19 cellular contexts compared by ENCODE assay signal in genomic region chr3:50171540-50172301, GRCh38. TPM values are rescaled to one million over a fixed set of nuclear protein-coding genes. Genes with fewer than 3 reads are reported as not detected.
DNase-seq lines count a peak whose midpoint lies in the region; ATAC-seq and TF ChIP-seq lines count a peak whose summit lies in the region.
"Had no signal": no experiment of that assay in that cellular context is flagged by ENCODE, and none has a peak within 500 bp of the region (broad histone marks: within the 10 kb centered on the region; RNA-seq: fewer than 3 reads in every experiment).

No MANE protein-coding gene starts in this region.

- 63 to 76% methylated on average over 21 of the region's 21 CpGs for WGBS in heart right ventricle, 2 donors

- POLR2A ChIA-PET in activated CD4-positive, alpha-beta memory T cell treated with anti-CD3 and anti-CD28 coated beads, Interleukin-2, amount 10 ng/mL, durations not matched to agents 7 days and 5 days (lab: Charles Lee) = no interaction called here

- H3K36me3 ChIP-seq in heart right ventricle (peaks cover 0 to 29% (median 5%) of the 10 kb centered on the region in 9 donors), duodenal mucosa (ENCODE audit: control insufficient read depth in 1 of 2, insufficient read depth in 2 of 2, low read length in 2 of 2) (peaks cover 8 to 9% of the 10 kb centered on the region in 2 donors), mucosa of stomach (ENCODE audit: control insufficient read depth, insufficient read depth, low read length) (peaks cover 9% of the 10 kb centered on the region), upper lobe of right lung (peaks cover 6% of the 10 kb centered on the region)

- H3K27ac ChIP-seq in heart right ventricle (peak overlapping the region in 9 of 10 donors; percentile 73 to 91 (median 82)), duodenal mucosa (ENCODE audit: low read depth, low read length) (peak overlapping the region; percentile 39), upper lobe of right lung (peak overlapping the region; percentile 76)

- intact Hi-C loops in heart right ventricle (cut with DNase I) = loop anchor here in 1 of 10 donors (1.0 kb wide), 1 partner anchor 14 kb away; no protein-coding TSS in a partner anchor
- intact Hi-C loops in Right ventricle myocardium inferior (cut with DNase I) = no loop called here
- intact Hi-C loops in upper lobe of right lung (cut with DNase I) = no loop called here

- no peaks in the 10 kb centered on the region for H3K27me3 ChIP-seq in heart right ventricle
- no peaks in the 10 kb centered on the region for H3K27me3 ChIP-seq in duodenal mucosa (ENCODE audit: control insufficient read depth in 1 of 2, insufficient read depth in 2 of 2, low read length in 2 of 2)
- H3K27me3 ChIP-seq in mucosa of stomach (ENCODE audit: control insufficient read depth, insufficient read depth, low read length) = no peaks in the 10 kb centered on the region
- H3K27me3 ChIP-seq in upper lobe of right lung = no peaks in the 10 kb centered on the region

- peak overlapping the region in 1 of 2 donors; percentile 18 for H3K9ac ChIP-seq in duodenal mucosa (ENCODE audit: low read depth in 1 of 2, low read length in 2 of 2)
- H3K9ac ChIP-seq in mucosa of stomach (ENCODE audit: low read length) = peak overlapping the region; percentile 34

- DNase-seq in heart right ventricle (no peak), Right ventricle myocardium inferior (ENCODE audit: missing footprints) (no peak), upper lobe of right lung (no peak), DMS79 treated with DMSO at 0.1 percent for 48 hours (lab: John Stamatoyannopoulos, UW) (no peak)
- DNase-seq in activated CD4-positive, alpha-beta memory T cell treated with anti-CD3 and anti-CD28 coated beads, Interleukin-2, amount 10 ng/mL, durations not matched to agents 7 days and 5 days = no peak
- DNase-seq in central memory CD4-positive, alpha-beta T cell = no peak
- DNase-seq: ACHN, activated B cell treated with CpG ODN at 0.5 μM for 24 hours, activated gamma-delta T cell treated with Interleukin-2 at 50 U/mL for 16 hours, aorta, cortex of kidney, NCI-H187 treated with DMSO at 0.1 percent for 48 hours, substantia nigra, T-cell had no signal

- CTCF ChIA-PET in activated CD4-positive, alpha-beta memory T cell treated with anti-CD3 and anti-CD28 coated beads, Interleukin-2, amount 10 ng/mL, durations not matched to agents 7 days and 5 days (lab: Charles Lee) = no interaction called here

- H3K27ac Mint-ChIP-seq in activated CD4-positive, alpha-beta memory T cell treated with anti-CD3 and anti-CD28 coated beads, Interleukin-2, amount 10 ng/mL, durations not matched to agents 7 days and 5 days = no peak overlapping the region
- H3K27ac Mint-ChIP-seq: activated B cell treated with CpG ODN at 0.5 μM for 24 hours, memory B cell, T-cell had no signal

- no peak overlapping the region for H3K4me3 ChIP-seq in heart right ventricle
- H3K4me3 ChIP-seq in duodenal mucosa (ENCODE audit: low read depth in 1 of 2, low read length in 2 of 2) = no peak overlapping the region
- no peak overlapping the region for H3K4me3 ChIP-seq in mucosa of stomach (ENCODE audit: low read length)
- H3K4me3 ChIP-seq in upper lobe of right lung = no peak overlapping the region

- H3K4me1 ChIP-seq in heart right ventricle = peaks cover 33 to 65% (median 56%) of the 10 kb centered on the region in 9 donors
- H3K4me1 ChIP-seq in duodenal mucosa (ENCODE audit: control insufficient read depth in 1 of 2, insufficient read depth in 2 of 2, low read length in 2 of 2) = peaks cover 74 to 76% of the 10 kb centered on the region in 2 donors
- peaks cover 79% of the 10 kb centered on the region for H3K4me1 ChIP-seq in mucosa of stomach (ENCODE audit: control insufficient read depth, insufficient read depth, low read length)
- H3K4me1 ChIP-seq in upper lobe of right lung = peaks cover 45% of the 10 kb centered on the region

- peak in 3 of 8 donors; percentile 0 to 12 (median 7) for ATAC-seq in heart right ventricle
- no peak for ATAC-seq in Right ventricle myocardium inferior
- peak; percentile 17 for ATAC-seq in upper lobe of right lung
- ATAC-seq: T-cell had no signal

- H3K36me3 Mint-ChIP-seq in activated CD4-positive, alpha-beta memory T cell treated with anti-CD3 and anti-CD28 coated beads, Interleukin-2, amount 10 ng/mL, durations not matched to agents 7 days and 5 days (ENCODE audit: low read depth) = no peaks in the 10 kb centered on the region
- H3K36me3 Mint-ChIP-seq: memory B cell, T-cell had no signal

- no peaks in the 10 kb centered on the region for H3K27me3 Mint-ChIP-seq in activated CD4-positive, alpha-beta memory T cell treated with anti-CD3 and anti-CD28 coated beads, Interleukin-2, amount 10 ng/mL, durations not matched to agents 7 days and 5 days
- H3K27me3 Mint-ChIP-seq: T-cell had no signal

- H3K4me3 Mint-ChIP-seq in activated CD4-positive, alpha-beta memory T cell treated with anti-CD3 and anti-CD28 coated beads, Interleukin-2, amount 10 ng/mL, durations not matched to agents 7 days and 5 days = no peak overlapping the region
- H3K4me3 Mint-ChIP-seq: activated B cell treated with CpG ODN at 0.5 μM for 24 hours, memory B cell, T-cell had no signal

- H3K9me3 ChIP-seq in heart right ventricle (no peaks in the 10 kb centered on the region), duodenal mucosa (ENCODE audit: control insufficient read depth in 1 of 2, low read length in 2 of 2) (no peaks in the 10 kb centered on the region), mucosa of stomach (ENCODE audit: control insufficient read depth, low read length) (no peaks in the 10 kb centered on the region), upper lobe of right lung (no peaks in the 10 kb centered on the region)

- TF ChIP-seq CTCF in heart right ventricle (IDR thresholded peaks at IDR 0.05) = no peak
- TF ChIP-seq CTCF in upper lobe of right lung (IDR thresholded peaks at IDR 0.05) = no peak

- H3K4me1 Mint-ChIP-seq in activated CD4-positive, alpha-beta memory T cell treated with anti-CD3 and anti-CD28 coated beads, Interleukin-2, amount 10 ng/mL, durations not matched to agents 7 days and 5 days = peaks cover 4% of the 10 kb centered on the region

- H3K9me3 Mint-ChIP-seq in activated CD4-positive, alpha-beta memory T cell treated with anti-CD3 and anti-CD28 coated beads, Interleukin-2, amount 10 ng/mL, durations not matched to agents 7 days and 5 days = no peaks in the 10 kb centered on the region
- H3K9me3 Mint-ChIP-seq: activated B cell treated with CpG ODN at 0.5 μM for 24 hours, memory B cell, T-cell had no signal

RNA-seq across cellular contexts. Expression of gene SEMA3F, which starts 16.6 kb away (rescaled TPM):
- total RNA-seq in heart right ventricle (10 to 100 TPM in 5 of 10 donors, 1 to 10 TPM in 5; 5.1 to 37.2 (median 10.2) TPM), Right ventricle myocardium inferior (12.3 TPM), upper lobe of right lung (65.6 TPM)
- polyA plus RNA-seq in heart right ventricle = 10 to 100 TPM; 15.1 to 21.3 TPM
- total RNA-seq in activated CD4-positive, alpha-beta memory T cell treated with anti-CD3 and anti-CD28 coated beads, Interleukin-2, amount 10 ng/mL, durations not matched to agents 7 days and 5 days = under 1 TPM in 1 of 2 experiments, not detected in 1; 0.15 TPM
- total RNA-seq: activated B cell treated with CpG ODN at 0.5 μM for 24 hours had no signal

RNA-seq across cellular contexts. Expression of gene GNAT1, which starts 19.7 kb away (rescaled TPM):
- total RNA-seq in heart right ventricle (not detected), Right ventricle myocardium inferior (not detected), upper lobe of right lung (not detected)
- polyA plus RNA-seq in heart right ventricle = not detected
- total RNA-seq in activated CD4-positive, alpha-beta memory T cell treated with anti-CD3 and anti-CD28 coated beads, Interleukin-2, amount 10 ng/mL, durations not matched to agents 7 days and 5 days = not detected
- total RNA-seq: activated B cell treated with CpG ODN at 0.5 μM for 24 hours, aorta, fibroblast of lung, NCI-H460 had no signal
- polyA plus RNA-seq: aorta, fibroblast of lung had no signal

RNA-seq across cellular contexts. Expression of gene SLC38A3, which starts 33.4 kb away (rescaled TPM):
- 10 to 100 TPM in 7 of 10 donors, 1 to 10 TPM in 3; 6.2 to 16.4 (median 11.2) TPM for total RNA-seq in heart right ventricle
- polyA plus RNA-seq in heart right ventricle = 10 to 100 TPM in 1 of 2 donors, 1 to 10 TPM in 1; 1.4 to 11.8 TPM
- total RNA-seq in Right ventricle myocardium inferior = 10.3 TPM
- total RNA-seq in upper lobe of right lung = not detected
- not detected for total RNA-seq in activated CD4-positive, alpha-beta memory T cell treated with anti-CD3 and anti-CD28 coated beads, Interleukin-2, amount 10 ng/mL, durations not matched to agents 7 days and 5 days
- total RNA-seq: activated B cell treated with CpG ODN at 0.5 μM for 24 hours, fibroblast of lung had no signal

Comparison
In these comparisons a context has a peak if more than half of its experiments do, and no peak if none do; other contexts are left out.
1. RNA of gene SEMA3F, which starts 16.6 kb away (total RNA-seq): 65.6 TPM in upper lobe of right lung (single experiment), 12.3 TPM in Right ventricle myocardium inferior (single experiment) and 5.1 to 37.2 TPM in heart right ventricle; 0.15 TPM in activated CD4-positive, alpha-beta memory T cell treated with anti-CD3 and anti-CD28 coated beads, Interleukin-2, amount 10 ng/mL, durations not matched to agents 7 days and 5 days; every median in the first group is over 4 times any median in the second.
2. Peak in every context shown above with its lines, with median percentiles within 50 percentile points of each other: H3K27ac ChIP-seq.